ENCODE assay signal across 28 cellular contexts in the genomic region with DNA sequence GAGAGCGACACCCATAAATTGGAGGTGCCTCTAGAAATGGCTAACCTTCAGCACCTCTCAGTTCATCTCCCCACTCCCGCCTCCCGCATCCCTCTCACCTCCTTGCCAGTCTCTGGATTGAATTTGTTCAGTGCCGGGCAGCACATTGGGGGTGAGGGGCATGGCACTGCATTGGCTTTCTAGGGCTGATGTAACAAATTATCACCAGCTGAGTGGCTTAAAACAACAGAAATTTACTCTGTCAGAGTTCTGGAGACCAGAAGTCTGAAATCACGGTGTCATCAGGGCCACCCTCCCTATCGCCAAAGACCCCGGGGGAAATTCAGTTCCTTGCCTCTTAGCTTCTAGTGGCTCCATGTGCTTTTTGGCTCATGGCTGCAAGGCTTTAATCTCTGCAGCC.
"Had no signal": no experiment of that assay in that cellular context is flagged by ENCODE, and none has a peak within 500 bp of the region (broad histone marks: within the 10 kb centered on the region; RNA-seq: fewer than 3 reads in every experiment).

No MANE protein-coding gene starts in this region.

- H3K36me3 Mint-ChIP-seq: activated naive CD8-positive, alpha-beta T cell had no signal

- H3K27ac Mint-ChIP-seq: activated CD4-positive, alpha-beta memory T cell treated with anti-CD3 and anti-CD28 coated beads, Interleukin-2, amount 10 ng/mL, durations not matched to agents 7 days and 5 days; activated CD4-positive, alpha-beta T cell treated with anti-CD3 and anti-CD28 coated beads, Interleukin-2, amount 10 ng/mL, durations not matched to agents 7 days and 5 days; activated naive CD8-positive, alpha-beta T cell; activated T-cell treated with anti-CD3 and anti-CD28 coated beads, Interleukin-2, amount 50 U/mL, for 24 hours; activated T-cell treated with anti-CD3 and anti-CD28 coated beads, Interleukin-2, amount 50 U/mL, for 72 hours; endodermal cell had no signal

- H3K27me3 ChIP-seq: brain microvascular endothelial cell, colonic mucosa had no signal

- H3K9me3 ChIP-seq: colonic mucosa had no signal

- H3K36me3 ChIP-seq: brain microvascular endothelial cell, colonic mucosa had no signal

- H3K4me3 Mint-ChIP-seq: activated CD4-positive, alpha-beta memory T cell treated with anti-CD3 and anti-CD28 coated beads, Interleukin-2, amount 10 ng/mL, durations not matched to agents 7 days and 5 days; activated CD4-positive, alpha-beta T cell treated with anti-CD3 and anti-CD28 coated beads, Interleukin-2, amount 10 ng/mL, durations not matched to agents 7 days and 5 days; activated naive CD8-positive, alpha-beta T cell; activated T-cell treated with anti-CD3 and anti-CD28 coated beads, Interleukin-2, amount 50 U/mL, for 24 hours; activated T-cell treated with anti-CD3 and anti-CD28 coated beads, Interleukin-2, amount 50 U/mL, for 72 hours; endodermal cell had no signal

- H3K9me3 Mint-ChIP-seq: activated T-cell treated with anti-CD3 and anti-CD28 coated beads, Interleukin-2, amount 50 U/mL, for 24 hours; endodermal cell had no signal

- H3K27ac ChIP-seq: brain microvascular endothelial cell, colonic mucosa had no signal

- ATAC-seq: activated T-cell treated with anti-CD3 and anti-CD28 coated beads, Interleukin-2, amount 50 U/mL, for 72 hours; esophagus mucosa had no signal

- H3K4me3 ChIP-seq: colonic mucosa, dorsolateral prefrontal cortex had no signal

- FAIRE-seq: astrocyte, bronchial epithelial cell, frontal cortex had no signal

- DNase-seq: activated CD4-positive, alpha-beta memory T cell treated with anti-CD3 and anti-CD28 coated beads, Interleukin-2, amount 10 ng/mL, durations not matched to agents 7 days and 5 days; activated CD4-positive, alpha-beta T cell treated with anti-CD3 and anti-CD28 coated beads for 1 hour; activated CD4-positive, alpha-beta T cell treated with anti-CD3 and anti-CD28 coated beads for 4 hours; activated CD4-positive, alpha-beta T cell treated with anti-CD3 and anti-CD28 coated beads, Interleukin-2, amount 10 ng/mL, durations not matched to agents 7 days and 5 days; activated CD4-positive, alpha-beta T cell treated with anti-CD3 and anti-CD28 coated beads, Interleukin-2, amount 50 U/mL, for 4 hours; activated CD8-positive, alpha-beta memory T cell treated with anti-CD3 and anti-CD28 coated beads, Interleukin-2, amount 50 U/mL, for 48 hours; activated effector memory CD4-positive, alpha-beta T cell treated with Interleukin-2 at 50 U/mL for 16 hours; activated gamma-delta T cell treated with Interleukin-2 at 50 U/mL for 16 hours; activated naive CD4-positive, alpha-beta T cell treated with anti-CD3 and anti-CD28 coated beads, Interleukin-2, amount 50 U/mL, for 16 hours; activated naive CD4-positive, alpha-beta T cell treated with Interleukin-2 at 50 U/mL for 16 hours; activated T-cell treated with anti-CD3 and anti-CD28 coated beads for 4 hours; activated T-cell treated with anti-CD3 and anti-CD28 coated beads, Interleukin-2, amount 50 U/mL, for 24 hours; activated T-cell treated with anti-CD3 and anti-CD28 coated beads, Interleukin-2, amount 50 U/mL, for 72 hours; amniotic stem cell; anterior cingulate cortex; brain microvascular endothelial cell; cerebellar nuclear complex; colonic mucosa; dorsolateral prefrontal cortex; effector memory CD4-positive, alpha-beta T cell; endodermal cell; head of caudate nucleus; T-helper 2 cell had no signal

- H3K4me1 ChIP-seq: colonic mucosa had no signal
